ENCODE assay signal across 20 cellular contexts in genomic region chr22:20588092-20588842, GRCh38.
DNase-seq lines count a peak whose midpoint lies in the region; ATAC-seq and TF ChIP-seq lines count a peak whose summit lies in the region.
"Had no signal": no experiment of that assay in that cellular context is flagged by ENCODE, and none has a peak within 500 bp of the region (broad histone marks: within the 10 kb centered on the region; RNA-seq: fewer than 3 reads in every experiment).

No MANE protein-coding gene starts in this region.

- H4K20me1 ChIP-seq in neural progenitor cell (ENCODE audit: low read depth), result no peaks in the 10 kb centered on the region

- H3K4me2 ChIP-seq in neural progenitor cell, result no peak overlapping the region

- H3K4me3 ChIP-seq in CD8-positive, alpha-beta T cell (ENCODE audit: low read depth, low read length), result no peak overlapping the region
- H3K4me3 ChIP-seq in endodermal cell (ENCODE audit: low read length) (no peak overlapping the region), neural progenitor cell (no peak overlapping the region)
- H3K4me3 ChIP-seq: coronary artery, lung, pancreas, sigmoid colon, tibial artery had no signal

- H3K36me3 Mint-ChIP-seq in CD8-positive, alpha-beta T cell, result peaks cover 43% of the 10 kb centered on the region
- H3K36me3 Mint-ChIP-seq in endodermal cell (ENCODE audit: low read depth), result peaks cover 25% of the 10 kb centered on the region
- no peaks in the 10 kb centered on the region for H3K36me3 Mint-ChIP-seq in neural progenitor cell
- H3K36me3 Mint-ChIP-seq in activated CD4-positive, alpha-beta memory T cell treated with anti-CD3 and anti-CD28 coated beads, Interleukin-2, amount 10 ng/mL, durations not matched to agents 7 days and 5 days (ENCODE audit: low read depth), result peaks cover 14% of the 10 kb centered on the region
- H3K36me3 Mint-ChIP-seq: IgD-negative memory B cell had no signal

- H3K36me3 ChIP-seq in CD8-positive, alpha-beta T cell (ENCODE audit: insufficient read depth, low read length), result peaks cover 33% of the 10 kb centered on the region
- H3K36me3 ChIP-seq in endodermal cell (ENCODE audit: control insufficient read depth, insufficient read depth, low read length) (peaks cover 23% of the 10 kb centered on the region), neural progenitor cell (no peaks in the 10 kb centered on the region)

- ATAC-seq in CD8-positive, alpha-beta T cell, result peak; percentile 18

- no peak overlapping the region for H3K4me3 Mint-ChIP-seq in CD8-positive, alpha-beta T cell
- no peak overlapping the region for H3K4me3 Mint-ChIP-seq in endodermal cell
- H3K4me3 Mint-ChIP-seq in neural progenitor cell, result no peak overlapping the region
- H3K4me3 Mint-ChIP-seq in activated CD4-positive, alpha-beta memory T cell treated with anti-CD3 and anti-CD28 coated beads, Interleukin-2, amount 10 ng/mL, durations not matched to agents 7 days and 5 days, result no peak overlapping the region
- H3K4me3 Mint-ChIP-seq: brain, IgD-negative memory B cell had no signal

- H3K27ac Mint-ChIP-seq in CD8-positive, alpha-beta T cell, result peak overlapping the region; percentile 11
- H3K27ac Mint-ChIP-seq in endodermal cell (peak overlapping the region; percentile 68), neural progenitor cell (no peak overlapping the region)
- H3K27ac Mint-ChIP-seq in activated CD4-positive, alpha-beta memory T cell treated with anti-CD3 and anti-CD28 coated beads, Interleukin-2, amount 10 ng/mL, durations not matched to agents 7 days and 5 days, result no peak overlapping the region
- H3K27ac Mint-ChIP-seq: IgD-negative memory B cell had no signal

- no peaks in the 10 kb centered on the region for H3F3A ChIP-seq in neural progenitor cell (ENCODE audit: low read depth)

- POLR2A ChIA-PET in CD8-positive, alpha-beta T cell (lab: Charles Lee), result interaction anchor here (0.6 to 1.4 kb wide), 3 partner anchors 17 to 36 kb away, joined by 3 to 6 read pairs (median 3); no protein-coding TSS in a partner anchor
- POLR2A ChIA-PET in activated CD4-positive, alpha-beta memory T cell treated with anti-CD3 and anti-CD28 coated beads, Interleukin-2, amount 10 ng/mL, durations not matched to agents 7 days and 5 days (lab: Charles Lee), result interaction anchor here (0.5 to 1.0 kb wide), 2 partner anchors 12 to 21 kb away, joined by 3 read pairs; no protein-coding TSS in a partner anchor

- no peak overlapping the region for H3K27ac ChIP-seq in CD8-positive, alpha-beta T cell (ENCODE audit: low read depth, low read length)
- peak overlapping the region; percentile 48 for H3K27ac ChIP-seq in endodermal cell (ENCODE audit: low read depth, low read length)
- peak overlapping the region; percentile 53 for H3K27ac ChIP-seq in neural progenitor cell
- H3K27ac ChIP-seq: coronary artery, pancreas, sigmoid colon, tibial artery had no signal

- no peaks in the 10 kb centered on the region for H3K79me2 ChIP-seq in neural progenitor cell (ENCODE audit: low read depth)

- WGBS in endodermal cell (ENCODE audit: insufficient coverage in 1 of 2, insufficient read length in 1 of 2), 2 experiments, result 86 to 87% methylated on average over 7 of the region's 7 CpGs

- H3K9me3 ChIP-seq in CD8-positive, alpha-beta T cell (ENCODE audit: low read length), result no peaks in the 10 kb centered on the region
- no peaks in the 10 kb centered on the region for H3K9me3 ChIP-seq in endodermal cell (ENCODE audit: control insufficient read depth, low read length)
- no peaks in the 10 kb centered on the region for H3K9me3 ChIP-seq in neural progenitor cell (ENCODE audit: low read depth)
- H3K9me3 ChIP-seq: pancreas, sigmoid colon, tibial artery had no signal

- H2AFZ ChIP-seq in neural progenitor cell (replicated peaks), result no peak overlapping the region

- CTCF ChIA-PET in CD8-positive, alpha-beta T cell (lab: Charles Lee), result interaction anchor here (0.6 to 1.7 kb wide), 2 partner anchors 23 to 50 kb away, joined by 3 to 5 read pairs; no protein-coding TSS in a partner anchor
- CTCF ChIA-PET in activated CD4-positive, alpha-beta memory T cell treated with anti-CD3 and anti-CD28 coated beads, Interleukin-2, amount 10 ng/mL, durations not matched to agents 7 days and 5 days (lab: Charles Lee), result no interaction called here

- no peaks in the 10 kb centered on the region for H3K9me3 Mint-ChIP-seq in CD8-positive, alpha-beta T cell
- H3K9me3 Mint-ChIP-seq in endodermal cell, result no peaks in the 10 kb centered on the region
- H3K9me3 Mint-ChIP-seq in neural progenitor cell, result no peaks in the 10 kb centered on the region
- H3K9me3 Mint-ChIP-seq in activated CD4-positive, alpha-beta memory T cell treated with anti-CD3 and anti-CD28 coated beads, Interleukin-2, amount 10 ng/mL, durations not matched to agents 7 days and 5 days, result no peaks in the 10 kb centered on the region
- H3K9me3 Mint-ChIP-seq: brain, IgD-negative memory B cell had no signal

- intact Hi-C loops in CD8-positive, alpha-beta T cell (cut with DNase I, micrococcal nuclease), result no loop called here

- TF ChIP-seq CTCF in CD8-positive, alpha-beta T cell (IDR thresholded peaks at IDR 0.05), result no peak
- TF ChIP-seq CTCF in endodermal cell (conservative IDR thresholded peaks at IDR 0.05) (peak; percentile 42), neural progenitor cell (IDR thresholded peaks at IDR 0.05) (peak; percentile 11)

- H3K4me1 ChIP-seq in CD8-positive, alpha-beta T cell (ENCODE audit: insufficient read depth, low read length), result no peaks in the 10 kb centered on the region
- H3K4me1 ChIP-seq in endodermal cell (ENCODE audit: control insufficient read depth, insufficient read depth, low read length), result no peaks in the 10 kb centered on the region
- H3K4me1 ChIP-seq in neural progenitor cell, result no peaks in the 10 kb centered on the region
- H3K4me1 ChIP-seq: pancreas, tibial artery had no signal

- H3K9ac ChIP-seq in endodermal cell (ENCODE audit: extremely low read depth, low read length, poor library complexity, severe bottlenecking) (no peak overlapping the region), neural progenitor cell (no peak overlapping the region)

- peaks cover 10% of the 10 kb centered on the region for H3K4me1 Mint-ChIP-seq in CD8-positive, alpha-beta T cell (ENCODE audit: low read depth)
- no peaks in the 10 kb centered on the region for H3K4me1 Mint-ChIP-seq in endodermal cell
- H3K4me1 Mint-ChIP-seq in neural progenitor cell, result no peaks in the 10 kb centered on the region
- no peaks in the 10 kb centered on the region for H3K4me1 Mint-ChIP-seq in activated CD4-positive, alpha-beta memory T cell treated with anti-CD3 and anti-CD28 coated beads, Interleukin-2, amount 10 ng/mL, durations not matched to agents 7 days and 5 days
- H3K4me1 Mint-ChIP-seq: brain, IgD-negative memory B cell had no signal

- no peak for DNase-seq in CD8-positive, alpha-beta T cell
- DNase-seq in HK-2 (ENCODE audit: unreplicated experiment), result peak; percentile 22
- no peak for DNase-seq in endodermal cell
- no peak for DNase-seq in neural progenitor cell (ENCODE audit: low spot score)
- no peak for DNase-seq in activated CD4-positive, alpha-beta memory T cell treated with anti-CD3 and anti-CD28 coated beads, Interleukin-2, amount 10 ng/mL, durations not matched to agents 7 days and 5 days
- no peak for DNase-seq in stimulated activated CD4-positive, alpha-beta T cell treated with anti-CD3 and anti-CD28 coated beads, Interleukin-15, amount 100 ng/mL, for 24 hours
- no peak for DNase-seq in SIG-M5 treated with dmso at 0.1 percent for 504 hours (lab: John Stamatoyannopoulos, UW; ENCODE audit: unreplicated experiment)
- DNase-seq: COR-L47; MM.1S; NCI-H1436 treated with DMSO at 0.1 percent for 48 hours; NCI-H524 treated with DMSO at 0.1 percent for 48 hours; sigmoid colon; stimulated activated CD4-positive, alpha-beta T cell treated with anti-CD3 and anti-CD28 coated beads, Interleukin-1b, Interleukin-23, amount 100 ng/mL, for 48 hours; stimulated activated naive CD4-positive, alpha-beta T cell treated with Interleukin-2 at 50 U/mL for 16 hours; tibial artery had no signal

- H3K27me3 Mint-ChIP-seq in CD8-positive, alpha-beta T cell (ENCODE audit: low read depth), result no peaks in the 10 kb centered on the region
- H3K27me3 Mint-ChIP-seq in endodermal cell (ENCODE audit: insufficient read depth) (no peaks in the 10 kb centered on the region), neural progenitor cell (ENCODE audit: insufficient read depth, low read depth) (peaks cover 4% of the 10 kb centered on the region)
- H3K27me3 Mint-ChIP-seq in activated CD4-positive, alpha-beta memory T cell treated with anti-CD3 and anti-CD28 coated beads, Interleukin-2, amount 10 ng/mL, durations not matched to agents 7 days and 5 days, result no peaks in the 10 kb centered on the region
- H3K27me3 Mint-ChIP-seq: IgD-negative memory B cell had no signal

- no peaks in the 10 kb centered on the region for H3K27me3 ChIP-seq in CD8-positive, alpha-beta T cell (ENCODE audit: insufficient read depth, low read length)
- no peaks in the 10 kb centered on the region for H3K27me3 ChIP-seq in endodermal cell (ENCODE audit: control insufficient read depth, insufficient read depth, low read length, poor library complexity, severe bottlenecking)
- no peaks in the 10 kb centered on the region for H3K27me3 ChIP-seq in neural progenitor cell
- H3K27me3 ChIP-seq: pancreas, sigmoid colon, tibial artery had no signal

Comparison
In these comparisons a context has a peak if more than half of its experiments do, and no peak if none do; other contexts are left out.
1. H3K27ac Mint-ChIP-seq: peak in CD8-positive, alpha-beta T cell (single experiment) and endodermal cell (single experiment); none in neural progenitor cell (single experiment) and activated CD4-positive, alpha-beta memory T cell treated with anti-CD3 and anti-CD28 coated beads, Interleukin-2, amount 10 ng/mL, durations not matched to agents 7 days and 5 days (single experiment).